ENCODE assay signal across 21 cellular contexts in genomic region chr12:82757611-82758010, GRCh38.
"Had no signal": no experiment of that assay in that cellular context is flagged by ENCODE, and none has a peak within 500 bp of the region (broad histone marks: within the 10 kb centered on the region; RNA-seq: fewer than 3 reads in every experiment).

No MANE protein-coding gene starts in this region.

- H3K27ac ChIP-seq: esophagus squamous epithelium, heart left ventricle, psoas muscle, right lobe of liver, spleen, testis, transverse colon had no signal

- H3K4me3 ChIP-seq: esophagus squamous epithelium, heart left ventricle, psoas muscle, right lobe of liver, spleen, testis, transverse colon had no signal

- H3K27ac Mint-ChIP-seq: effector memory CD8-positive, alpha-beta T cell; memory B cell; natural killer cell treated with Interleukin-12 subunit alpha and Interleukin-12 subunit beta and Interleukin-15 and Interleukin-18, amount 100 ng/mL, for 72 hours; stimulated activated memory B cell treated with anti-CD40 and anti-IgM and Interleukin-4, amounts not matched to agents 10 μg/mL and 1 μg/mL and 100 μg/mL, for 72 hours; stimulated activated naive CD8-positive, alpha-beta T cell treated with anti-CD3 and anti-CD28 coated beads, Interleukin-15, Interleukin-2, amounts not matched to agents 100 ng/mL and 50 ng/mL, for 24 hours had no signal

- H3K27me3 Mint-ChIP-seq: central memory CD8-positive, alpha-beta T cell; effector memory CD8-positive, alpha-beta T cell; memory B cell; natural killer cell treated with Interleukin-12 subunit alpha and Interleukin-12 subunit beta and Interleukin-15 and Interleukin-18, amount 100 ng/mL, for 72 hours; stimulated activated memory B cell treated with anti-CD40 and anti-IgM and Interleukin-4, amounts not matched to agents 10 μg/mL and 1 μg/mL and 100 μg/mL, for 72 hours; stimulated activated naive CD8-positive, alpha-beta T cell treated with anti-CD3 and anti-CD28 coated beads, Interleukin-15, Interleukin-2, amounts not matched to agents 100 ng/mL and 50 ng/mL, for 24 hours had no signal

- ATAC-seq: effector memory CD8-positive, alpha-beta T cell; heart left ventricle; natural killer cell treated with Interleukin-12 subunit alpha and Interleukin-12 subunit beta and Interleukin-15 and Interleukin-18, amount 100 ng/mL, for 72 hours; psoas muscle; stimulated activated memory B cell treated with anti-CD40 and anti-IgM and Interleukin-4, amounts not matched to agents 10 μg/mL and 1 μg/mL and 100 μg/mL, for 72 hours had no signal

- H3K27me3 ChIP-seq: esophagus squamous epithelium, heart left ventricle, right lobe of liver, spleen, testis, transverse colon had no signal

- H3K9me3 Mint-ChIP-seq: central memory CD8-positive, alpha-beta T cell; effector memory CD8-positive, alpha-beta T cell; memory B cell; natural killer cell treated with Interleukin-12 subunit alpha and Interleukin-12 subunit beta and Interleukin-15 and Interleukin-18, amount 100 ng/mL, for 72 hours; stimulated activated memory B cell treated with anti-CD40 and anti-IgM and Interleukin-4, amounts not matched to agents 10 μg/mL and 1 μg/mL and 100 μg/mL, for 72 hours; stimulated activated naive CD8-positive, alpha-beta T cell treated with anti-CD3 and anti-CD28 coated beads, Interleukin-15, Interleukin-2, amounts not matched to agents 100 ng/mL and 50 ng/mL, for 24 hours had no signal

- H3K4me3 Mint-ChIP-seq: central memory CD8-positive, alpha-beta T cell; effector memory CD8-positive, alpha-beta T cell; memory B cell; natural killer cell treated with Interleukin-12 subunit alpha and Interleukin-12 subunit beta and Interleukin-15 and Interleukin-18, amount 100 ng/mL, for 72 hours; stimulated activated memory B cell treated with anti-CD40 and anti-IgM and Interleukin-4, amounts not matched to agents 10 μg/mL and 1 μg/mL and 100 μg/mL, for 72 hours; stimulated activated naive CD8-positive, alpha-beta T cell treated with anti-CD3 and anti-CD28 coated beads, Interleukin-15, Interleukin-2, amounts not matched to agents 100 ng/mL and 50 ng/mL, for 24 hours had no signal

- H3K4me1 Mint-ChIP-seq: central memory CD8-positive, alpha-beta T cell; stimulated activated memory B cell treated with anti-CD40 and anti-IgM and Interleukin-4, amounts not matched to agents 10 μg/mL and 1 μg/mL and 100 μg/mL, for 72 hours had no signal

- H3K9me3 ChIP-seq: esophagus squamous epithelium, heart left ventricle, psoas muscle, right lobe of liver, spleen, testis, transverse colon had no signal

- H3K4me1 ChIP-seq: esophagus squamous epithelium, spleen had no signal

- DNase-seq: effector memory CD8-positive, alpha-beta T cell; esophagus squamous epithelium; foreskin melanocyte; heart left ventricle; hippocampal formation; kidney glomerular epithelial cell; midbrain; psoas muscle; retina; right lobe of liver; spleen; stimulated activated CD4-positive, alpha-beta T cell treated with anti-CD3 and anti-CD28 coated beads, Interleukin-15, amount 100 ng/mL, for 24 hours; stimulated activated CD4-positive, alpha-beta T cell treated with anti-CD3 and anti-CD28 coated beads, Interleukin-1b, Interleukin-23, amount 100 ng/mL, for 48 hours; stimulated activated CD4-positive, alpha-beta T cell treated with anti-CD3 and anti-CD28 coated beads, Interleukin-4, amount 100 ng/mL, for 24 hours; testis; transverse colon had no signal

- H3K36me3 Mint-ChIP-seq: natural killer cell treated with Interleukin-12 subunit alpha and Interleukin-12 subunit beta and Interleukin-15 and Interleukin-18, amount 100 ng/mL, for 72 hours; stimulated activated memory B cell treated with anti-CD40 and anti-IgM and Interleukin-4, amounts not matched to agents 10 μg/mL and 1 μg/mL and 100 μg/mL, for 72 hours had no signal

- H3K36me3 ChIP-seq: heart left ventricle, right lobe of liver, spleen, transverse colon had no signal
